8 cellular contexts compared by ENCODE assay signal in genomic region chr4:81668328-81668727, GRCh38.
DNase-seq lines count a peak whose midpoint lies in the region; ATAC-seq and TF ChIP-seq lines count a peak whose summit lies in the region.
"Not testable (repeated sequence)": the region's sequence is repeated elsewhere in the genome, so short reads cannot be mapped to it uniquely, and the experiment has no call there.

No MANE protein-coding gene starts in this region.

- H2BK15ac ChIP-seq in mesendoderm (replicated peaks; ENCODE audit: low read depth), result not testable (repeated sequence)

- H3K56ac ChIP-seq in mesendoderm (ENCODE audit: low read length), result not testable (repeated sequence)

- not testable (repeated sequence) for H2BK120ac ChIP-seq in mesendoderm (ENCODE audit: low read depth, low read length)

- not testable (repeated sequence) for H3K9me2 ChIP-seq in GM23248 (ENCODE audit: insufficient read depth); OCI-LY1 (ENCODE audit: low read depth, low read length); OCI-LY7 (ENCODE audit: insufficient read depth, low read length)

- intact Hi-C loops in OCI-LY7 (cut with micrococcal nuclease; ENCODE audit: unreplicated experiment); right cardiac atrium (cut with DNase I); aorta (cut with DNase I): not testable (repeated sequence)

- not testable (repeated sequence) for H3K79me1 ChIP-seq in mesendoderm (ENCODE audit: low read length)

- not testable (repeated sequence) for H4K20me1 ChIP-seq in GM23248 (ENCODE audit: insufficient read depth); OCI-LY1 (ENCODE audit: insufficient read depth, low read length); OCI-LY7 (ENCODE audit: insufficient read depth, low read length)

- H3K79me2 ChIP-seq in GM23248 (ENCODE audit: insufficient read depth); OCI-LY1 (ENCODE audit: insufficient read depth, low read length); OCI-LY7 (ENCODE audit: insufficient read depth, low read depth, low read length); mesendoderm (ENCODE audit: control insufficient read depth, insufficient read depth, low read length): not testable (repeated sequence)

- CTCF ChIA-PET in OCI-LY7 (lab: Charles Lee; ENCODE audit: unreplicated experiment), result not testable (repeated sequence)

- H3K9me3 Mint-ChIP-seq in stimulated activated memory B cell treated with anti-CD40 and anti-IgM and Interleukin-4, amounts not matched to agents 10 μg/mL and 1 μg/mL and 100 μg/mL, for 72 hours, result not testable (repeated sequence)

- not testable (repeated sequence) for H3K4me3 Mint-ChIP-seq in stimulated activated memory B cell treated with anti-CD40 and anti-IgM and Interleukin-4, amounts not matched to agents 10 μg/mL and 1 μg/mL and 100 μg/mL, for 72 hours

- not testable (repeated sequence) for H3K4me3 ChIP-seq in GM23248; OCI-LY1 (ENCODE audit: low read depth, low read length, poor library complexity, severe bottlenecking); OCI-LY7 (ENCODE audit: low read depth, low read length, poor library complexity, severe bottlenecking); right cardiac atrium (ENCODE audit: low read length); mesendoderm (ENCODE audit: low read length); aorta (ENCODE audit: low read length in 2 of 2)
- peak overlapping the region in 1 of 3 donors; percentile 16 for H3K4me3 ChIP-seq in liver (ENCODE audit: low read depth in 1 of 3, low read length in 3 of 3)

- not testable (repeated sequence) for H3F3A ChIP-seq in GM23248 (ENCODE audit: insufficient read depth); OCI-LY1 (ENCODE audit: insufficient read depth, low read length)

- not testable (repeated sequence) for H3K27me3 ChIP-seq in GM23248 (replicated peaks; ENCODE audit: insufficient read depth); OCI-LY1 (ENCODE audit: insufficient read depth, low read length); right cardiac atrium (ENCODE audit: control insufficient read depth, insufficient read depth); liver (ENCODE audit: control insufficient read depth in 4 of 4, insufficient read depth in 4 of 4, low read length in 3 of 4); mesendoderm (ENCODE audit: insufficient read depth, low read length, poor library complexity); aorta (ENCODE audit: control insufficient read depth in 1 of 2, insufficient read depth in 2 of 2, low read length in 1 of 2)

- in situ Hi-C loops in GM23248 (cut with MboI), result not testable (repeated sequence)

- not testable (repeated sequence) for H3K9ac ChIP-seq in GM23248; OCI-LY1 (ENCODE audit: low read length); mesendoderm (ENCODE audit: low read length)
- H3K9ac ChIP-seq in liver (ENCODE audit: low read depth in 1 of 2, low read length in 2 of 2), result peak overlapping the region in 1 of 2 donors; percentile 31

- H3K4ac ChIP-seq in mesendoderm (ENCODE audit: low read depth, low read length), result not testable (repeated sequence)

- not testable (repeated sequence) for H3K36me3 Mint-ChIP-seq in stimulated activated memory B cell treated with anti-CD40 and anti-IgM and Interleukin-4, amounts not matched to agents 10 μg/mL and 1 μg/mL and 100 μg/mL, for 72 hours

- H3K9me3 ChIP-seq in GM23248 (ENCODE audit: low read depth); OCI-LY1 (ENCODE audit: low read length); OCI-LY7 (ENCODE audit: low read length); right cardiac atrium (ENCODE audit: control insufficient read depth, low read length); liver (ENCODE audit: control insufficient read depth in 4 of 4, low read length in 3 of 4); aorta (ENCODE audit: control insufficient read depth, low read length): not testable (repeated sequence)

- ATAC-seq in right cardiac atrium (peak; percentile 20 to 52), aorta (ENCODE audit: low FRiP score) (peak; percentile 15)
- not testable (repeated sequence) for ATAC-seq in stimulated activated memory B cell treated with anti-CD40 and anti-IgM and Interleukin-4, amounts not matched to agents 10 μg/mL and 1 μg/mL and 100 μg/mL, for 72 hours

- not testable (repeated sequence) for H2AFZ ChIP-seq in GM23248
- H2AFZ ChIP-seq in OCI-LY1 (ENCODE audit: low read length), result peak overlapping the region; percentile 97
- H2AFZ ChIP-seq in OCI-LY7 (ENCODE audit: low read length), result peak overlapping the region; percentile 79

- H3K4me1 ChIP-seq in GM23248 (ENCODE audit: insufficient read depth); OCI-LY7 (ENCODE audit: insufficient read depth, low read length, poor library complexity, severe bottlenecking); right cardiac atrium (ENCODE audit: control insufficient read depth, insufficient read depth, low read length); mesendoderm (ENCODE audit: control insufficient read depth, low read depth, low read length); aorta (ENCODE audit: control insufficient read depth in 1 of 2, insufficient read depth in 2 of 2, low read length in 2 of 2): not testable (repeated sequence)
- H3K4me1 ChIP-seq in OCI-LY1 (ENCODE audit: insufficient read depth, low read length, severe bottlenecking) (peaks cover 17% of the 10 kb centered on the region), liver (ENCODE audit: control insufficient read depth in 4 of 4, insufficient read depth in 4 of 4, low read length in 3 of 4) (peaks cover 0 to 31% (median 9%) of the 10 kb centered on the region in 4 donors)

- H3K36me3 ChIP-seq in GM23248 (ENCODE audit: low read depth); OCI-LY1 (ENCODE audit: insufficient read depth, low read length); OCI-LY7 (ENCODE audit: insufficient read depth, low read length); liver (ENCODE audit: control insufficient read depth in 4 of 4, insufficient read depth in 3 of 4, low read depth in 1 of 4, low read length in 3 of 4); mesendoderm (ENCODE audit: control insufficient read depth, insufficient read depth, low read length); aorta (ENCODE audit: control insufficient read depth in 1 of 2, insufficient read depth in 2 of 2, low read length in 1 of 2): not testable (repeated sequence)

- not testable (repeated sequence) for H2BK5ac ChIP-seq in mesendoderm (ENCODE audit: low read length)

- H4K5ac ChIP-seq in mesendoderm (ENCODE audit: low read length), result not testable (repeated sequence)

- H3K27ac ChIP-seq in GM23248; OCI-LY1 (ENCODE audit: low read depth, low read length, poor library complexity, severe bottlenecking); OCI-LY7 (ENCODE audit: low read depth, low read length, poor library complexity, severe bottlenecking); right cardiac atrium (ENCODE audit: low read length); mesendoderm (ENCODE audit: low read depth, low read length); aorta (ENCODE audit: low read depth in 1 of 2, low read length in 2 of 2): not testable (repeated sequence)
- peak overlapping the region in 1 of 2 donors; percentile 16 for H3K27ac ChIP-seq in liver (ENCODE audit: low read depth in 1 of 2, low read length in 2 of 2)

- not testable (repeated sequence) for BruUV-seq in OCI-LY7 (replicated peaks; lab: Mats Ljungman, UMichigan)

- TF ChIP-seq RAD21 in liver (IDR thresholded peaks at IDR 0.05), result not testable (repeated sequence)

- not testable (repeated sequence) for H3K27me3 Mint-ChIP-seq in stimulated activated memory B cell treated with anti-CD40 and anti-IgM and Interleukin-4, amounts not matched to agents 10 μg/mL and 1 μg/mL and 100 μg/mL, for 72 hours

- not testable (repeated sequence) for H2AK5ac ChIP-seq in mesendoderm (ENCODE audit: low read length)

- not testable (repeated sequence) for H4K8ac ChIP-seq in mesendoderm (ENCODE audit: low read depth, low read length)

- TF ChIP-seq CTCF in OCI-LY1 (IDR thresholded peaks at IDR 0.05; ENCODE audit: low read length); OCI-LY7 (conservative IDR thresholded peaks at IDR 0.05; ENCODE audit: low read length); liver (IDR thresholded peaks at IDR 0.05; ENCODE audit: low read depth, low read length, missing input control): not testable (repeated sequence)

- POLR2A ChIA-PET in OCI-LY7 (lab: Charles Lee), result interaction anchor here (0.5 to 1.3 kb wide), 4 partner anchors 9 to 196 kb away, joined by 3 to 6 read pairs (median 5); no protein-coding TSS in a partner anchor

- peak overlapping the region; percentile 51 for H3K18ac ChIP-seq in mesendoderm (ENCODE audit: low read length)

- 3 to 5% methylated on average over 7 of the region's 7 CpGs for WGBS in GM23248 (ENCODE audit: low coverage in 1 of 2, low lambda C conversion rate in 2 of 2, missing lambda C conversion rate in 2 of 2), 2 experiments
- 57% methylated on average over 7 of the region's 7 CpGs for WGBS in right cardiac atrium
- 43% methylated on average over 7 of the region's 7 CpGs for WGBS in liver
- no CpG with 5 or more reads among the region's 7 CpGs for WGBS in mesendoderm (ENCODE audit: extremely low coverage, insufficient coverage, low lambda C conversion rate)
- 33 to 40% methylated on average over 7 of the region's 7 CpGs for WGBS in aorta, 2 donors

- H3K23ac ChIP-seq in mesendoderm (ENCODE audit: low read length), result not testable (repeated sequence)

- not testable (repeated sequence) for DNase-seq in GM23248; OCI-LY7 (ENCODE audit: low spot score); mesendoderm; aorta
- DNase-seq in right cardiac atrium, result peak in 2 of 3 donors; percentile 40 to 62

- H3K27ac Mint-ChIP-seq in stimulated activated memory B cell treated with anti-CD40 and anti-IgM and Interleukin-4, amounts not matched to agents 10 μg/mL and 1 μg/mL and 100 μg/mL, for 72 hours, result peak overlapping the region; percentile 37

- H3K4me2 ChIP-seq in GM23248 (ENCODE audit: unreplicated experiment) (peak overlapping the region; percentile 7), OCI-LY1 (ENCODE audit: low read length) (peak overlapping the region; percentile 43; the same call in 1 of the 2 replicates), OCI-LY7 (ENCODE audit: low read length) (peak overlapping the region; percentile 39)
- H3K4me2 ChIP-seq in mesendoderm (ENCODE audit: low read length), result not testable (repeated sequence)

- H3K4me1 Mint-ChIP-seq in stimulated activated memory B cell treated with anti-CD40 and anti-IgM and Interleukin-4, amounts not matched to agents 10 μg/mL and 1 μg/mL and 100 μg/mL, for 72 hours, result not testable (repeated sequence)
